Comparison of ENCODE assay signal across 8 cellular contexts in genomic region chr1:147084273-147085096, GRCh38.
A peak's percentile ranks its signal among the peaks of the same experiment; 100 is the strongest.
DNase-seq lines count a peak whose midpoint lies in the region; ATAC-seq, FAIRE-seq and TF ChIP-seq lines count a peak whose summit lies in the region.

No MANE protein-coding gene starts in this region.

- H3K27ac ChIP-seq in body of pancreas (peak overlapping the region in 3 of 4 donors; percentile 15 to 54 (median 32)), iPS-18a (ENCODE audit: low read length) (peak overlapping the region; percentile 97)

- intact Hi-C loops in body of pancreas (cut with DNase I) = no loop called here

- DNase-seq in H54 (ENCODE audit: insufficient read length, low spot score) (peak; percentile 81), NAMALWA (ENCODE audit: low spot score) (peak; percentile 72), T-helper 9 cell (peak; percentile 40), body of pancreas (peak; percentile 50 to 65 (median 61)), KG1 (lab: John Stamatoyannopoulos, UW) (no peak)

- H3K4me2 ChIP-seq in skeletal muscle satellite cell (ENCODE audit: low read length) = peak overlapping the region; percentile 98

- H3K4me3 ChIP-seq in body of pancreas = peak overlapping the region; percentile 3 to 30
- H3K4me3 ChIP-seq in iPS-18a (ENCODE audit: low read length) = peak overlapping the region; percentile 87
- H3K4me3 ChIP-seq in skeletal muscle satellite cell (ENCODE audit: low read length) = peak overlapping the region; percentile 74

- WGBS in body of pancreas, 2 donors = 1 to 3% methylated on average over 50 to 51 of the region's 51 CpGs

- ATAC-seq in body of pancreas = peak; percentile 79

- no peak for TF ChIP-seq CTCF in body of pancreas (IDR thresholded peaks at IDR 0.05)

- H3K4me1 ChIP-seq in ES-I3 (ENCODE audit: insufficient read depth, low read length) = 0 out of 2 replicates have a peak, but pooled peaks cover 4% of the 10 kb centered on the region
- H3K4me1 ChIP-seq in body of pancreas = peaks cover 25% of the 10 kb centered on the region
- peaks cover 12% of the 10 kb centered on the region for H3K4me1 ChIP-seq in iPS-18a (ENCODE audit: control insufficient read depth, low read depth, low read length)
- H3K4me1 ChIP-seq in skeletal muscle satellite cell (ENCODE audit: control insufficient read depth, insufficient read depth, low read length) = peaks cover 7% of the 10 kb centered on the region

- no peaks in the 10 kb centered on the region for H3K9me3 ChIP-seq in ES-I3 (ENCODE audit: control insufficient read depth, insufficient read depth, low read length)
- no peaks in the 10 kb centered on the region for H3K9me3 ChIP-seq in body of pancreas
- H3K9me3 ChIP-seq in iPS-18a (ENCODE audit: control insufficient read depth, low read depth, low read length) = no peaks in the 10 kb centered on the region
- H3K9me3 ChIP-seq in skeletal muscle satellite cell (replicated peaks; ENCODE audit: low read length) = peaks cover 4% of the 10 kb centered on the region

- H3K9ac ChIP-seq in ES-I3 (ENCODE audit: low read depth, low read length) (peak overlapping the region; percentile 63), iPS-18a (ENCODE audit: low read length) (peak overlapping the region; percentile 93), skeletal muscle satellite cell (ENCODE audit: low read depth, low read length) (peak overlapping the region; percentile 89)

- no peaks in the 10 kb centered on the region for H3K36me3 ChIP-seq in ES-I3 (ENCODE audit: insufficient read depth, low read length)
- no peaks in the 10 kb centered on the region for H3K36me3 ChIP-seq in body of pancreas (replicated peaks in 1 of 2; ENCODE audit: insufficient read depth in 1 of 2, low read depth in 2 of 2)
- H3K36me3 ChIP-seq in iPS-18a (ENCODE audit: control insufficient read depth, low read depth, low read length) = no peaks in the 10 kb centered on the region
- no peaks in the 10 kb centered on the region for H3K36me3 ChIP-seq in skeletal muscle satellite cell (ENCODE audit: insufficient read depth, low read length)

- peak; percentile 27 for FAIRE-seq in H54 (lab: Jason Lieb, UNC)

- peaks cover 0 to 26% of the 10 kb centered on the region in 2 donors for H3K27me3 ChIP-seq in body of pancreas
- peaks cover 67% of the 10 kb centered on the region for H3K27me3 ChIP-seq in iPS-18a (ENCODE audit: control insufficient read depth, insufficient read depth, low read length)
- H3K27me3 ChIP-seq in skeletal muscle satellite cell (ENCODE audit: control insufficient read depth, insufficient read depth, low read length) = peaks cover 52% of the 10 kb centered on the region

- TF ChIP-seq POLR2A in H54 (IDR thresholded peaks at IDR 0.05; ENCODE audit: low read depth, low read length) (peak; percentile 97), body of pancreas (IDR thresholded peaks at IDR 0.05) (peak; percentile 7 to 82 (median 74))

Comparison
In these comparisons a context has a peak if more than half of its experiments do, and no peak if none do; other contexts are left out.
1. H3K4me3 ChIP-seq: peak in every context shown above with its lines; median percentile 87 in iPS-18a; 74 in skeletal muscle satellite cell; 16 in body of pancreas.